Comparison of ENCODE assay signal across 1 cellular context in the genomic region with DNA sequence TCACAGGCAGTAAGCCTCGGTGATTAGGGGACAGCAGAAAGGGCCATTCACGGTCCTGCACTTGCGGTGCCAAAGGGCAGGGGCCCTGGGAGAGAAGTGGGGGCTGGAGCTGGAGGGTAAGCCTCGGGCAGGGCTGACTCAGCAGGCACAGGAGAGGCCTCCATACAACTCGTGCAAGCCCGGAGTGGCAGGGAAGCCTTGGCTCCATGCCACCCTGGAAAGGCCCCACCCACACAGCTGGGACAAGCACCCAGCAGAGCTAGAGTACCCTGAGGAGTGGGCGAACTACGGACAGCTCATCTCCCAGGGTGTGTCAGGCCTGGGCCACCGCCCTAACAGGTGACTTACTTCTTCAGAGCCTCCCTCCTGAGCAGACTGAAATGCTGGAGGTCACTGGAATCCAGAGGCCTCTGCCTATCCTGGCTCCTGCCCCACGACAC.
TF ChIP-seq lines count a peak whose summit lies in the region.

No MANE protein-coding gene starts in this region.

TF ChIP-seq in WTC11, 78 proteins besides CTCF, POLR2A, EP300 and RAD21 (continued from another document):
- no peak for TF ChIP-seq HMGA2 (CRISPR knock-in tag; IDR thresholded peaks at IDR 0.05)
- TF ChIP-seq ETV6 (CRISPR knock-in tag; IDR thresholded peaks at IDR 0.05): no peak
- no peak for TF ChIP-seq TCF7 (CRISPR knock-in tag; IDR thresholded peaks at IDR 0.05; ENCODE audit: low read depth)
- no peak for TF ChIP-seq NR1H2 (CRISPR knock-in tag; IDR thresholded peaks at IDR 0.05)
- TF ChIP-seq, protein P1, sequence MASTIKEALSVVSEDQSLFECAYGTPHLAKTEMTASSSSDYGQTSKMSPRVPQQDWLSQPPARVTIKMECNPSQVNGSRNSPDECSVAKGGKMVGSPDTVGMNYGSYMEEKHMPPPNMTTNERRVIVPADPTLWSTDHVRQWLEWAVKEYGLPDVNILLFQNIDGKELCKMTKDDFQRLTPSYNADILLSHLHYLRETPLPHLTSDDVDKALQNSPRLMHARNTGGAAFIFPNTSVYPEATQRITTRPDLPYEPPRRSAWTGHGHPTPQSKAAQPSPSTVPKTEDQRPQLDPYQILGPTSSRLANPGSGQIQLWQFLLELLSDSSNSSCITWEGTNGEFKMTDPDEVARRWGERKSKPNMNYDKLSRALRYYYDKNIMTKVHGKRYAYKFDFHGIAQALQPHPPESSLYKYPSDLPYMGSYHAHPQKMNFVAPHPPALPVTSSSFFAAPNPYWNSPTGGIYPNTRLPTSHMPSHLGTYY (CRISPR knock-in tag; IDR thresholded peaks at IDR 0.05): no peak
- TF ChIP-seq ZNF121 (CRISPR knock-in tag; IDR thresholded peaks at IDR 0.05): no peak
- TF ChIP-seq, protein P2, sequence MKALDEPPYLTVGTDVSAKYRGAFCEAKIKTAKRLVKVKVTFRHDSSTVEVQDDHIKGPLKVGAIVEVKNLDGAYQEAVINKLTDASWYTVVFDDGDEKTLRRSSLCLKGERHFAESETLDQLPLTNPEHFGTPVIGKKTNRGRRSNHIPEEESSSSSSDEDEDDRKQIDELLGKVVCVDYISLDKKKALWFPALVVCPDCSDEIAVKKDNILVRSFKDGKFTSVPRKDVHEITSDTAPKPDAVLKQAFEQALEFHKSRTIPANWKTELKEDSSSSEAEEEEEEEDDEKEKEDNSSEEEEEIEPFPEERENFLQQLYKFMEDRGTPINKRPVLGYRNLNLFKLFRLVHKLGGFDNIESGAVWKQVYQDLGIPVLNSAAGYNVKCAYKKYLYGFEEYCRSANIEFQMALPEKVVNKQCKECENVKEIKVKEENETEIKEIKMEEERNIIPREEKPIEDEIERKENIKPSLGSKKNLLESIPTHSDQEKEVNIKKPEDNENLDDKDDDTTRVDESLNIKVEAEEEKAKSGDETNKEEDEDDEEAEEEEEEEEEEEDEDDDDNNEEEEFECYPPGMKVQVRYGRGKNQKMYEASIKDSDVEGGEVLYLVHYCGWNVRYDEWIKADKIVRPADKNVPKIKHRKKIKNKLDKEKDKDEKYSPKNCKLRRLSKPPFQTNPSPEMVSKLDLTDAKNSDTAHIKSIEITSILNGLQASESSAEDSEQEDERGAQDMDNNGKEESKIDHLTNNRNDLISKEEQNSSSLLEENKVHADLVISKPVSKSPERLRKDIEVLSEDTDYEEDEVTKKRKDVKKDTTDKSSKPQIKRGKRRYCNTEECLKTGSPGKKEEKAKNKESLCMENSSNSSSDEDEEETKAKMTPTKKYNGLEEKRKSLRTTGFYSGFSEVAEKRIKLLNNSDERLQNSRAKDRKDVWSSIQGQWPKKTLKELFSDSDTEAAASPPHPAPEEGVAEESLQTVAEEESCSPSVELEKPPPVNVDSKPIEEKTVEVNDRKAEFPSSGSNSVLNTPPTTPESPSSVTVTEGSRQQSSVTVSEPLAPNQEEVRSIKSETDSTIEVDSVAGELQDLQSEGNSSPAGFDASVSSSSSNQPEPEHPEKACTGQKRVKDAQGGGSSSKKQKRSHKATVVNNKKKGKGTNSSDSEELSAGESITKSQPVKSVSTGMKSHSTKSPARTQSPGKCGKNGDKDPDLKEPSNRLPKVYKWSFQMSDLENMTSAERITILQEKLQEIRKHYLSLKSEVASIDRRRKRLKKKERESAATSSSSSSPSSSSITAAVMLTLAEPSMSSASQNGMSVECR (CRISPR knock-in tag; IDR thresholded peaks at IDR 0.05; ENCODE audit: borderline replicate concordance): no peak
